10 cellular contexts compared by ENCODE assay signal in genomic region chr19:51726049-51726448, GRCh38. TPM values are rescaled to one million over a fixed set of nuclear protein-coding genes. Genes with fewer than 3 reads are reported as not detected.
DNase-seq lines count a peak whose midpoint lies in the region; TF ChIP-seq lines count a peak whose summit lies in the region.
"Had no signal": no experiment of that assay in that cellular context is flagged by ENCODE, and none has a peak within 500 bp of the region (broad histone marks: within the 10 kb centered on the region; RNA-seq: fewer than 3 reads in every experiment).

No MANE protein-coding gene starts in this region.

- H3K4me1 ChIP-seq in spleen = no peaks in the 10 kb centered on the region

- H3K27me3 ChIP-seq in MG63 (no peaks in the 10 kb centered on the region; the same call in 1 of the 2 replicates), spleen (replicated peaks in 1 of 7) (peaks cover 0 to 89% (median 21%) of the 10 kb centered on the region in 7 donors)

- intact Hi-C loops in spleen (cut with DNase I; ENCODE audit: low total_unique reads) = no loop called here

- no peaks in the 10 kb centered on the region for H3K9me3 Mint-ChIP-seq in type B pancreatic cell

- H3K36me3 ChIP-seq in MG63 (no peaks in the 10 kb centered on the region), spleen (no peaks in the 10 kb centered on the region)

- H3K27me3 Mint-ChIP-seq in type B pancreatic cell = peaks cover 57% of the 10 kb centered on the region

- no peak overlapping the region for H3K4me3 Mint-ChIP-seq in type B pancreatic cell

- no peak overlapping the region for H3K27ac ChIP-seq in spleen

- WGBS in spleen, 5 donors = 32 to 63% (median 61%) methylated on average over 7 to 14 of the region's 14 CpGs

- H3K36me3 Mint-ChIP-seq in type B pancreatic cell = no peaks in the 10 kb centered on the region

- H3K9me3 ChIP-seq in MG63 (no peaks in the 10 kb centered on the region), spleen (peaks cover 0 to 16% (median 10%) of the 10 kb centered on the region in 8 donors)

- H3K4me3 ChIP-seq in MG63 (no peak overlapping the region), spleen (no peak overlapping the region)

- TF ChIP-seq CTCF in type B pancreatic cell (conservative IDR thresholded peaks at IDR 0.05) (no peak), spleen (IDR thresholded peaks at IDR 0.05 in 8 of 11, conservative IDR thresholded peaks at IDR 0.05 in 3 of 11) (no peak)

- TF ChIP-seq POLR2A in spleen (IDR thresholded peaks at IDR 0.05) = no peak

- H3K4me1 Mint-ChIP-seq in type B pancreatic cell (ENCODE audit: unreplicated experiment) = peaks cover 6% of the 10 kb centered on the region

- DNase-seq in MG63 = peak; percentile 57
- DNase-seq in ecto neural progenitor cell (ENCODE audit: low spot score) = peak; percentile 52
- peak; percentile 39 for DNase-seq in left kidney (ENCODE audit: low read depth, low spot score)
- DNase-seq in type B pancreatic cell (ENCODE audit: extremely low spot score, unreplicated experiment) = no peak
- no peak for DNase-seq in spleen
- no peak for DNase-seq in GM19240 (ENCODE audit: insufficient read length, low spot score)
- DNase-seq in effector CD8-positive, alpha-beta T cell (lab: John Stamatoyannopoulos, UW) = no peak
- no peak for DNase-seq in Kasumi-1 (lab: John Stamatoyannopoulos, UW)
- DNase-seq: NCI-H1436 had no signal

- peak overlapping the region; percentile 37 for H3K27ac Mint-ChIP-seq in type B pancreatic cell

RNA-seq across cellular contexts. Expression of gene HAS1, which starts 2.3 kb away (rescaled TPM):
- not detected in 2 replicates for total RNA-seq in MG63 (2014; rRNA removed; shearing (Covaris generic); ENCODE audit: low replicate concordance)
- total RNA-seq in type B pancreatic cell (ENCODE audit: low replicate concordance) = not detected in 2 replicates
- total RNA-seq in spleen = under 1 TPM in 2 of 7 donors, not detected in 5; 0.22 to 0.54 TPM
- polyA plus RNA-seq in spleen = under 1 TPM in 2 of 3 donors, not detected in 1; 0.11 to 0.58 TPM
- total RNA-seq: left lobe of liver had no signal

RNA-seq across cellular contexts. Expression of gene FPR1, which starts 25.6 kb away (rescaled TPM):
- not detected in 2 replicates for total RNA-seq in MG63 (2014; rRNA removed; shearing (Covaris generic); ENCODE audit: low replicate concordance)
- total RNA-seq in type B pancreatic cell (ENCODE audit: low replicate concordance) = not detected in 2 replicates
- 100 to 1,000 TPM; 103 to 344 (median 144) TPM for total RNA-seq in spleen
- polyA plus RNA-seq in spleen = 10 to 100 TPM in 2 of 3 donors, 1 to 10 TPM in 1; 7.2 to 24.1 (median 12.2) TPM

RNA-seq across cellular contexts. Expression of gene SPACA6, which starts 32.9 kb away (rescaled TPM):
- 8.2 and 31.7 TPM in 2 replicates for total RNA-seq in MG63 (2014; rRNA removed; shearing (Covaris generic); ENCODE audit: low replicate concordance)
- total RNA-seq in type B pancreatic cell (ENCODE audit: low replicate concordance) = 12.8 and 28.7 TPM in 2 replicates
- 10 to 100 TPM; 16.4 to 29.3 (median 20.1) TPM for total RNA-seq in spleen
- polyA plus RNA-seq in spleen = 10 to 100 TPM in 2 of 3 donors, 1 to 10 TPM in 1; 9.6 to 44.2 (median 20.2) TPM

RNA-seq across cellular contexts. Expression of gene FPR2, which starts 34.9 kb away (rescaled TPM):
- not detected in 2 replicates for total RNA-seq in MG63 (2014; rRNA removed; shearing (Covaris generic); ENCODE audit: low replicate concordance)
- not detected in 2 replicates for total RNA-seq in type B pancreatic cell (ENCODE audit: low replicate concordance)
- total RNA-seq in spleen = 10 to 100 TPM; 18.6 to 88.0 (median 37.1) TPM
- 1 to 10 TPM; 1.5 to 3.8 (median 2.0) TPM for polyA plus RNA-seq in spleen

Comparison
In these comparisons a context has a peak if more than half of its experiments do, and no peak if none do; other contexts are left out.
1. DNase-seq: peak in MG63 (single experiment), ecto neural progenitor cell (single experiment) and left kidney (single experiment); none in type B pancreatic cell (single experiment), spleen (single experiment), GM19240 (single experiment), effector CD8-positive, alpha-beta T cell (single experiment) and Kasumi-1 (0 of 2).
2. RNA of gene FPR1, which starts 25.6 kb away (total RNA-seq): 103 to 344 TPM in spleen; not detected in MG63 and not detected in type B pancreatic cell; every median in the first group is over 100 times any median in the second.